In genomic region chr2:226978300-226978699, GRCh38 we compare ENCODE assay signal across 1 cellular context.
TF ChIP-seq lines count a peak whose summit lies in the region.

No MANE protein-coding gene starts in this region.

TF ChIP-seq in GM23338, 12 proteins besides CTCF, POLR2A, EP300 and RAD21 (continued from another document):
- TF ChIP-seq, protein P1, sequence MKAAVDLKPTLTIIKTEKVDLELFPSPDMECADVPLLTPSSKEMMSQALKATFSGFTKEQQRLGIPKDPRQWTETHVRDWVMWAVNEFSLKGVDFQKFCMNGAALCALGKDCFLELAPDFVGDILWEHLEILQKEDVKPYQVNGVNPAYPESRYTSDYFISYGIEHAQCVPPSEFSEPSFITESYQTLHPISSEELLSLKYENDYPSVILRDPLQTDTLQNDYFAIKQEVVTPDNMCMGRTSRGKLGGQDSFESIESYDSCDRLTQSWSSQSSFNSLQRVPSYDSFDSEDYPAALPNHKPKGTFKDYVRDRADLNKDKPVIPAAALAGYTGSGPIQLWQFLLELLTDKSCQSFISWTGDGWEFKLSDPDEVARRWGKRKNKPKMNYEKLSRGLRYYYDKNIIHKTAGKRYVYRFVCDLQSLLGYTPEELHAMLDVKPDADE (IDR thresholded peaks at IDR 0.05): no peak
- TF ChIP-seq ZNF331 (CRISPR knock-in tag; IDR thresholded peaks at IDR 0.05; ENCODE audit: low read depth) (no peak), STAT1 (IDR thresholded peaks at IDR 0.05; ENCODE audit: unreplicated experiment) (no peak), JUNB (IDR thresholded peaks at IDR 0.05; ENCODE audit: unreplicated experiment) (no peak), ZNF114 (CRISPR knock-in tag; IDR thresholded peaks at IDR 0.05) (no peak), EZH2 (IDR thresholded peaks at IDR 0.05; ENCODE audit: low read depth, unreplicated experiment) (no peak), CREB1 (CRISPR knock-in tag; IDR thresholded peaks at IDR 0.05; ENCODE audit: low read depth) (no peak)
- TF ChIP-seq, protein P2, sequence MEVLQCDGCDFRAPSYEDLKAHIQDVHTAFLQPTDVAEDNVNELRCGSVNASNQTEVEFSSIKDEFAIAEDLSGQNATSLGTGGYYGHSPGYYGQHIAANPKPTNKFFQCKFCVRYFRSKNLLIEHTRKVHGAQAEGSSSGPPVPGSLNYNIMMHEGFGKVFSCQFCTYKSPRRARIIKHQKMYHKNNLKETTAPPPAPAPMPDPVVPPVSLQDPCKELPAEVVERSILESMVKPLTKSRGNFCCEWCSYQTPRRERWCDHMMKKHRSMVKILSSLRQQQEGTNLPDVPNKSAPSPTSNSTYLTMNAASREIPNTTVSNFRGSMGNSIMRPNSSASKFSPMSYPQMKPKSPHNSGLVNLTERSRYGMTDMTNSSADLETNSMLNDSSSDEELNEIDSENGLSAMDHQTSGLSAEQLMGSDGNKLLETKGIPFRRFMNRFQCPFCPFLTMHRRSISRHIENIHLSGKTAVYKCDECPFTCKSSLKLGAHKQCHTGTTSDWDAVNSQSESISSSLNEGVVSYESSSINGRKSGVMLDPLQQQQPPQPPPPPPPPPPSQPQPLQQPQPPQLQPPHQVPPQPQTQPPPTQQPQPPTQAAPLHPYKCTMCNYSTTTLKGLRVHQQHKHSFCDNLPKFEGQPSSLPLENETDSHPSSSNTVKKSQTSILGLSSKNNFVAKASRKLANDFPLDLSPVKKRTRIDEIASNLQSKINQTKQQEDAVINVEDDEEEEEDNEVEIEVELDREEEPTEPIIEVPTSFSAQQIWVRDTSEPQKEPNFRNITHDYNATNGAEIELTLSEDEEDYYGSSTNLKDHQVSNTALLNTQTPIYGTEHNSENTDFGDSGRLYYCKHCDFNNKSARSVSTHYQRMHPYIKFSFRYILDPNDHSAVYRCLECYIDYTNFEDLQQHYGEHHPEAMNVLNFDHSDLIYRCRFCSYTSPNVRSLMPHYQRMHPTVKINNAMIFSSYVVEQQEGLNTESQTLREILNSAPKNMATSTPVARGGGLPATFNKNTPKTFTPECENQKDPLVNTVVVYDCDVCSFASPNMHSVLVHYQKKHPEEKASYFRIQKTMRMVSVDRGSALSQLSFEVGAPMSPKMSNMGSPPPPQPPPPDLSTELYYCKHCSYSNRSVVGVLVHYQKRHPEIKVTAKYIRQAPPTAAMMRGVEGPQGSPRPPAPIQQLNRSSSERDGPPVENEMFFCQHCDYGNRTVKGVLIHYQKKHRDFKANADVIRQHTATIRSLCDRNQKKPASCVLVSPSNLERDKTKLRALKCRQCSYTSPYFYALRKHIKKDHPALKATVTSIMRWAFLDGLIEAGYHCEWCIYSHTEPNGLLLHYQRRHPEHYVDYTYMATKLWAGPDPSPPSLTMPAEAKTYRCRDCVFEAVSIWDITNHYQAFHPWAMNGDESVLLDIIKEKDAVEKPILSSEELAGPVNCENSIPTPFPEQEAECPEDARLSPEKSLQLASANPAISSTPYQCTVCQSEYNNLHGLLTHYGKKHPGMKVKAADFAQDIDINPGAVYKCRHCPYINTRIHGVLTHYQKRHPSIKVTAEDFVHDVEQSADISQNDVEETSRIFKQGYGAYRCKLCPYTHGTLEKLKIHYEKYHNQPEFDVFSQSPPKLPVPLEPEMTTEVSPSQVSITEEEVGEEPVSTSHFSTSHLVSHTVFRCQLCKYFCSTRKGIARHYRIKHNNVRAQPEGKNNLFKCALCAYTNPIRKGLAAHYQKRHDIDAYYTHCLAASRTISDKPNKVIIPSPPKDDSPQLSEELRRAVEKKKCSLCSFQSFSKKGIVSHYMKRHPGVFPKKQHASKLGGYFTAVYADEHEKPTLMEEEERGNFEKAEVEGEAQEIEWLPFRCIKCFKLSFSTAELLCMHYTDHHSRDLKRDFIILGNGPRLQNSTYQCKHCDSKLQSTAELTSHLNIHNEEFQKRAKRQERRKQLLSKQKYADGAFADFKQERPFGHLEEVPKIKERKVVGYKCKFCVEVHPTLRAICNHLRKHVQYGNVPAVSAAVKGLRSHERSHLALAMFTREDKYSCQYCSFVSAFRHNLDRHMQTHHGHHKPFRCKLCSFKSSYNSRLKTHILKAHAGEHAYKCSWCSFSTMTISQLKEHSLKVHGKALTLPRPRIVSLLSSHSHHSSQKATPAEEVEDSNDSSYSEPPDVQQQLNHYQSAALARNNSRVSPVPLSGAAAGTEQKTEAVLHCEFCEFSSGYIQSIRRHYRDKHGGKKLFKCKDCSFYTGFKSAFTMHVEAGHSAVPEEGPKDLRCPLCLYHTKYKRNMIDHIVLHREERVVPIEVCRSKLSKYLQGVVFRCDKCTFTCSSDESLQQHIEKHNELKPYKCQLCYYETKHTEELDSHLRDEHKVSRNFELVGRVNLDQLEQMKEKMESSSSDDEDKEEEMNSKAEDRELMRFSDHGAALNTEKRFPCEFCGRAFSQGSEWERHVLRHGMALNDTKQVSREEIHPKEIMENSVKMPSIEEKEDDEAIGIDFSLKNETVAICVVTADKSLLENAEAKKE (CRISPR knock-in tag; IDR thresholded peaks at IDR 0.05): no peak
